8 cellular contexts compared by ENCODE assay signal in genomic region chr1:213015099-213016050, GRCh38. TPM values are rescaled to one million over a fixed set of nuclear protein-coding genes. Genes with fewer than 3 reads are reported as not detected.
A peak's percentile ranks its signal among the peaks of the same experiment; 100 is the strongest.
DNase-seq lines count a peak whose midpoint lies in the region; ATAC-seq and TF ChIP-seq lines count a peak whose summit lies in the region.

A gene with protein sequence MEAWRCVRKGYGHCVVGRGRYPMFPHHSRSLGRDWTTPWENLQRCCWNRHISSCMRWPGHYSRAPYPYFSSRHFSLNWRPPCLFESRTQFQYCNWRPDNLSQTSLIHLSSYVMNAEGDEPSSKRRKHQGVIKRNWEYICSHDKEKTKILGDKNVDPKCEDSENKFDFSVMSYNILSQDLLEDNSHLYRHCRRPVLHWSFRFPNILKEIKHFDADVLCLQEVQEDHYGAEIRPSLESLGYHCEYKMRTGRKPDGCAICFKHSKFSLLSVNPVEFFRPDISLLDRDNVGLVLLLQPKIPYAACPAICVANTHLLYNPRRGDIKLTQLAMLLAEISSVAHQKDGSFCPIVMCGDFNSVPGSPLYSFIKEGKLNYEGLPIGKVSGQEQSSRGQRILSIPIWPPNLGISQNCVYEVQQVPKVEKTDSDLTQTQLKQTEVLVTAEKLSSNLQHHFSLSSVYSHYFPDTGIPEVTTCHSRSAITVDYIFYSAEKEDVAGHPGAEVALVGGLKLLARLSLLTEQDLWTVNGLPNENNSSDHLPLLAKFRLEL (minus strand): TSS chr1:213015867. CDS start chr1:213015671, 196 bp downstream.

- no peaks in the 10 kb centered on the region for H3K27me3 ChIP-seq in CD8-positive, alpha-beta T cell (ENCODE audit: insufficient read depth, low read length)
- no peaks in the 10 kb centered on the region for H3K27me3 ChIP-seq in lower lobe of right lung (ENCODE audit: low read depth)

- no peak for TF ChIP-seq CTCF in CD8-positive, alpha-beta T cell (IDR thresholded peaks at IDR 0.05)
- no peak for TF ChIP-seq CTCF in lower lobe of right lung (IDR thresholded peaks at IDR 0.05)

- peaks cover 28% of the 10 kb centered on the region for H3K36me3 Mint-ChIP-seq in CD8-positive, alpha-beta T cell

- intact Hi-C loops in CD8-positive, alpha-beta T cell (cut with DNase I, micrococcal nuclease), result loop anchor here (1.0 to 10.0 kb wide), 13 partner anchors 36 to 1757 kb away; partner anchors contain the start of genes PACC1 (in 2 of the 2), RPS6KC1 (in 2 of the 2), SLC30A1 (in 2 of the 2) and DTL (in 1 of the 2)
- intact Hi-C loops in lower lobe of right lung (cut with DNase I), result no loop called here

- H3K27ac ChIP-seq in CD8-positive, alpha-beta T cell (ENCODE audit: low read depth, low read length), result peak within 1 kb of the TSS; percentile 92
- peak within 1 kb of the TSS; percentile 94 for H3K27ac ChIP-seq in lower lobe of right lung

- CTCF ChIA-PET in CD8-positive, alpha-beta T cell (lab: Charles Lee), result interaction anchor here (1.2 kb wide), 1 partner anchor 36 kb away, joined by 3 read pairs; the partner anchor contains the start of gene RPS6KC1

- peak within 1 kb of the TSS; percentile 96 for H3K4me3 ChIP-seq in CD8-positive, alpha-beta T cell (ENCODE audit: low read depth, low read length)
- peak within 1 kb of the TSS; percentile 93 for H3K4me3 ChIP-seq in lower lobe of right lung

- POLR2A ChIA-PET in CD8-positive, alpha-beta T cell (lab: Charles Lee), result interaction anchor here (0.6 to 1.2 kb wide), 2 partner anchors 36 to 657 kb away, joined by 3 to 4 read pairs; partner anchors contain the start of gene RPS6KC1

- no peaks in the 10 kb centered on the region for H3K9me3 Mint-ChIP-seq in CD8-positive, alpha-beta T cell

- peak within 1 kb of the TSS; percentile 100 for H3K4me3 Mint-ChIP-seq in CD8-positive, alpha-beta T cell

- peaks cover 19% of the 10 kb centered on the region for H3K4me1 ChIP-seq in CD8-positive, alpha-beta T cell (ENCODE audit: insufficient read depth, low read length)
- peaks cover 19% of the 10 kb centered on the region for H3K4me1 ChIP-seq in lower lobe of right lung

- no peaks in the 10 kb centered on the region for H3K27me3 Mint-ChIP-seq in CD8-positive, alpha-beta T cell (ENCODE audit: low read depth)

- peak; percentile 90 to 97 (median 94) for DNase-seq in CD8-positive, alpha-beta T cell
- DNase-seq in HS-27A (ENCODE audit: low read depth) (peak; percentile 88), NK-92 (lab: John Stamatoyannopoulos, UW; ENCODE audit: unreplicated experiment) (peak; percentile 77), lower lobe of right lung (peak; percentile 98)
- DNase-seq in activated CD8-positive, alpha-beta memory T cell treated with anti-CD3 and anti-CD28 coated beads for 1 hour (ENCODE audit: extremely low read depth in 1 of 2, low read depth in 1 of 2), result peak; percentile 84 to 89
- peak; percentile 94 for DNase-seq in effector CD4-positive, alpha-beta T cell
- DNase-seq in stimulated activated CD4-positive, alpha-beta T cell treated with anti-CD3 and anti-CD28 coated beads, TNF-alpha, amount 100 ng/mL, for 24 hours (ENCODE audit: low read depth in 3 of 3), result peak; percentile 84 to 95 (median 94)

- peak within 1 kb of the TSS; percentile 100 for H3K27ac Mint-ChIP-seq in CD8-positive, alpha-beta T cell

- no peaks in the 10 kb centered on the region for H3K9me3 ChIP-seq in CD8-positive, alpha-beta T cell (ENCODE audit: low read length)
- H3K9me3 ChIP-seq in lower lobe of right lung, result no peaks in the 10 kb centered on the region

- peak; percentile 97 for ATAC-seq in CD8-positive, alpha-beta T cell
- ATAC-seq in GM19467 (IDR thresholded peaks at IDR 0.05; ENCODE audit: unreplicated experiment) (peak; percentile 88), lower lobe of right lung (peak; percentile 99)

- peaks cover 40% of the 10 kb centered on the region for H3K4me1 Mint-ChIP-seq in CD8-positive, alpha-beta T cell (ENCODE audit: low read depth)

- no peaks in the 10 kb centered on the region for H3K36me3 ChIP-seq in CD8-positive, alpha-beta T cell (ENCODE audit: insufficient read depth, low read length)
- peaks cover 26% of the 10 kb centered on the region for H3K36me3 ChIP-seq in lower lobe of right lung

RNA-seq across cellular contexts. Expression of the gene that starts here (rescaled TPM):
- 10 to 100 TPM; 47.4 to 52.5 TPM for total RNA-seq in CD8-positive, alpha-beta T cell
- total RNA-seq in lower lobe of right lung, result 36.6 TPM

Comparison
In these comparisons a context has a peak if more than half of its experiments do, and no peak if none do; other contexts are left out.
1. Peak in every context shown above with its lines: DNase-seq, ATAC-seq, H3K4me3 ChIP-seq and H3K27ac ChIP-seq.